In genomic region chr9:131398204-131398603, GRCh38 we compare ENCODE assay signal across 8 cellular contexts. TPM values are rescaled to one million over a fixed set of nuclear protein-coding genes. Genes with fewer than 3 reads are reported as not detected.
DNase-seq lines count a peak whose midpoint lies in the region; ATAC-seq and TF ChIP-seq lines count a peak whose summit lies in the region.

No MANE protein-coding gene starts in this region.

- POLR2A ChIA-PET in SK-N-SH (lab: Yijun Ruan, JAX), result interaction anchor here (1.2 to 1.8 kb wide), 2 partner anchors 25 to 41 kb away, joined by 3 to 6 read pairs; no protein-coding TSS in a partner anchor

- 74% methylated on average over 9 of the region's 9 CpGs for WGBS in SK-N-SH (ENCODE audit: low lambda C conversion rate)

- no peak for TF ChIP-seq EP300 in SK-N-SH (IDR thresholded peaks at IDR 0.05; ENCODE audit: borderline replicate concordance in 1 of 2, low read depth in 1 of 2, low read length in 1 of 2)

- peaks cover 85% of the 10 kb centered on the region for H4K20me1 ChIP-seq in SK-N-SH (ENCODE audit: insufficient read depth)

- peaks cover 0 to 6% of the 10 kb centered on the region in 2 experiments for H3K36me3 ChIP-seq in SK-N-SH (replicated peaks in 1 of 2; ENCODE audit: control insufficient read depth in 1 of 2, insufficient read depth in 2 of 2, low read length in 1 of 2)
- no peaks in the 10 kb centered on the region for H3K36me3 ChIP-seq in effector memory CD4-positive, alpha-beta T cell (ENCODE audit: control insufficient read depth, insufficient read depth, low read length)

- no peaks in the 10 kb centered on the region for H3K9me3 ChIP-seq in SK-N-SH
- no peaks in the 10 kb centered on the region for H3K9me3 ChIP-seq in effector memory CD4-positive, alpha-beta T cell (ENCODE audit: control insufficient read depth, low read length)

- H3K4me2 ChIP-seq in SK-N-SH, result peak overlapping the region; percentile 95; the same call in 1 of the 2 replicates

- peaks cover 65% of the 10 kb centered on the region for H3K4me1 Mint-ChIP-seq in T-helper 2 cell treated with Interferon-gamma antibody and Interleukin-4, amounts not matched to agents 5 μg/mL and 100 μg/mL, for 36 hours (ENCODE audit: low read depth)

- H3K27me3 Mint-ChIP-seq in T-helper 2 cell treated with Interferon-gamma antibody and Interleukin-4, amounts not matched to agents 5 μg/mL and 100 μg/mL, for 36 hours (ENCODE audit: low read depth), result no peaks in the 10 kb centered on the region

- H3K9me3 Mint-ChIP-seq in T-helper 2 cell treated with Interferon-gamma antibody and Interleukin-4, amounts not matched to agents 5 μg/mL and 100 μg/mL, for 36 hours, result no peaks in the 10 kb centered on the region

- no peak for TF ChIP-seq CTCF in SK-N-SH (IDR thresholded peaks at IDR 0.05)
- no peak for TF ChIP-seq CTCF in retinal pigment epithelial cell (conservative IDR thresholded peaks at IDR 0.05; ENCODE audit: low read depth, low read length)

- no peak for DNase-seq in SK-N-SH
- DNase-seq in T-helper 2 cell treated with Interferon-gamma antibody and Interleukin-4, amounts not matched to agents 5 μg/mL and 100 μg/mL, for 36 hours (ENCODE audit: low spot score), result peak; percentile 66
- DNase-seq in effector memory CD4-positive, alpha-beta T cell, result peak; percentile 56 to 67 (median 57)
- no peak for DNase-seq in retinal pigment epithelial cell (ENCODE audit: low read depth)
- DNase-seq in SW480 (ENCODE audit: low spot score), result no peak
- DNase-seq in NCI-H2107 (lab: John Stamatoyannopoulos, UW), result no peak

- H3K4me3 Mint-ChIP-seq in T-helper 2 cell treated with Interferon-gamma antibody and Interleukin-4, amounts not matched to agents 5 μg/mL and 100 μg/mL, for 36 hours, result peak overlapping the region; percentile 93

- H3K27ac Mint-ChIP-seq in T-helper 2 cell treated with Interferon-gamma antibody and Interleukin-4, amounts not matched to agents 5 μg/mL and 100 μg/mL, for 36 hours, result peak overlapping the region; percentile 82

- CTCF ChIA-PET in SK-N-SH (lab: Yijun Ruan, JAX), result interaction anchor here (1.3 kb wide), 1 partner anchor 9 kb away, joined by 3 read pairs; no protein-coding TSS in a partner anchor

- H3K9me2 ChIP-seq in SK-N-SH, result no peaks in the 10 kb centered on the region

- H3K4me3 ChIP-seq in SK-N-SH (ENCODE audit: low read depth in 2 of 2, low read length in 1 of 2), result peak overlapping the region in 1 of 2 experiments; percentile 35; a peak in 1 of 4 replicates
- H3K4me3 ChIP-seq in effector memory CD4-positive, alpha-beta T cell (ENCODE audit: insufficient read depth, low read depth, low read length, poor library complexity, severe bottlenecking), result peak overlapping the region; percentile 8
- peak overlapping the region; percentile 3 for H3K4me3 ChIP-seq in retinal pigment epithelial cell (ENCODE audit: low read length)

- peaks cover 37% of the 10 kb centered on the region for H3K36me3 Mint-ChIP-seq in T-helper 2 cell treated with Interferon-gamma antibody and Interleukin-4, amounts not matched to agents 5 μg/mL and 100 μg/mL, for 36 hours (ENCODE audit: low read depth)

- peaks cover 87% of the 10 kb centered on the region for H3K79me2 ChIP-seq in SK-N-SH (ENCODE audit: insufficient read depth)

- peaks cover 39 to 46% of the 10 kb centered on the region in 2 experiments for H3K4me1 ChIP-seq in SK-N-SH (ENCODE audit: control insufficient read depth in 1 of 2, insufficient read depth in 2 of 2, low read depth in 1 of 2, low read length in 1 of 2)
- H3K4me1 ChIP-seq in effector memory CD4-positive, alpha-beta T cell (ENCODE audit: control insufficient read depth, insufficient read depth, low read length, poor library complexity, severe bottlenecking), result peaks cover 75% of the 10 kb centered on the region

- H3K27me3 ChIP-seq in SK-N-SH (ENCODE audit: insufficient read depth), result no peaks in the 10 kb centered on the region
- no peaks in the 10 kb centered on the region for H3K27me3 ChIP-seq in effector memory CD4-positive, alpha-beta T cell (replicated peaks; ENCODE audit: control insufficient read depth, insufficient read depth, low read length, poor library complexity, severe bottlenecking)

- H3K27ac ChIP-seq in SK-N-SH (ENCODE audit: low read depth in 2 of 2, low read length in 1 of 2), result peak overlapping the region; percentile 17 to 80; a peak in 2 of 4 replicates
- H3K27ac ChIP-seq in effector memory CD4-positive, alpha-beta T cell (ENCODE audit: insufficient read depth, low read length, poor library complexity, severe bottlenecking), result peak overlapping the region; percentile 90

- peaks cover 16% of the 10 kb centered on the region for H3F3A ChIP-seq in SK-N-SH (replicated peaks; ENCODE audit: insufficient read depth)

- H3K9ac ChIP-seq in SK-N-SH, result 0 out of 2 replicates have a peak overlapping the region, but pooled peaks have one; percentile 93

- no peak overlapping the region for H2AFZ ChIP-seq in SK-N-SH (ENCODE audit: low read depth)

- TF ChIP-seq RAD21 in SK-N-SH (IDR thresholded peaks at IDR 0.05; ENCODE audit: low read length), result no peak

- ATAC-seq in SK-N-SH treated with all-trans-retinoic acid at 6 μM for 48 hours (no peak), HG03571 (IDR thresholded peaks at IDR 0.05; ENCODE audit: unreplicated experiment) (no peak)

TF ChIP-seq in SK-N-SH, 30 proteins besides CTCF, POLR2A, EP300 and RAD21:
- TF ChIP-seq YY1 (IDR thresholded peaks at IDR 0.05; ENCODE audit: low read depth) (no peak), PBX3 (IDR thresholded peaks at IDR 0.05) (0 out of 2 replicates have a peak, but pooled peaks have one; percentile 29)

TF ChIP-seq in SK-N-SH treated with all-trans-retinoic acid at 6 μM for 48 hours, 23 proteins besides CTCF, POLR2A, EP300 and RAD21:
- TF ChIP-seq ZFP30 (CRISPR knock-in tag; IDR thresholded peaks at IDR 0.05), result no peak
- TF ChIP-seq ESRRG (CRISPR knock-in tag; IDR thresholded peaks at IDR 0.05), result no peak
- no peak for TF ChIP-seq TCF4 (CRISPR knock-in tag; IDR thresholded peaks at IDR 0.05; ENCODE audit: borderline replicate concordance)
- no peak for TF ChIP-seq PPARA (CRISPR knock-in tag; IDR thresholded peaks at IDR 0.05; ENCODE audit: borderline replicate concordance)
- TF ChIP-seq CSRNP3 (CRISPR knock-in tag; IDR thresholded peaks at IDR 0.05), result no peak
- no peak for TF ChIP-seq ZNF70 (CRISPR knock-in tag; IDR thresholded peaks at IDR 0.05)

RNA-seq across cellular contexts. Expression of gene PRRC2B, which starts 4.3 kb away (rescaled TPM):
- 18.5 and 26.3 TPM in 2 replicates for polyA plus RNA-seq in SK-N-SH (2012; rRNA removed)
- 17.5 and 22.0 TPM in 2 replicates for polyA plus RNA-seq in SK-N-SH (2012; cell fraction: cytosol; rRNA removed)
- polyA plus RNA-seq in SK-N-SH (2012; cell fraction: nucleus; rRNA removed), result 84.2 and 122 TPM in 2 replicates

Comparison
In these comparisons a context has a peak if more than half of its experiments do, and no peak if none do; other contexts are left out.
1. DNase-seq: peak in T-helper 2 cell treated with Interferon-gamma antibody and Interleukin-4, amounts not matched to agents 5 μg/mL and 100 μg/mL, for 36 hours (single experiment) and effector memory CD4-positive, alpha-beta T cell (3 of 3); none in SK-N-SH (single experiment), retinal pigment epithelial cell (single experiment), SW480 (single experiment) and NCI-H2107 (single experiment).